8 cellular contexts compared by ENCODE assay signal in genomic region chr11:80155412-80156017, GRCh38.
DNase-seq lines count a peak whose midpoint lies in the region; ATAC-seq and TF ChIP-seq lines count a peak whose summit lies in the region.

No MANE protein-coding gene starts in this region.

- H3K4me1 ChIP-seq in H9 (ENCODE audit: insufficient read depth, low read length): peaks cover 2% of the 10 kb centered on the region
- H3K4me1 ChIP-seq in esophagus squamous epithelium: no peaks in the 10 kb centered on the region
- H3K4me1 ChIP-seq in transverse colon: no peaks in the 10 kb centered on the region
- H3K4me1 ChIP-seq in ascending aorta: no peaks in the 10 kb centered on the region

- no peak overlapping the region for H4K8ac ChIP-seq in H9 (replicated peaks; ENCODE audit: insufficient read length, low read depth, low read length)

- TF ChIP-seq POLR2A in esophagus squamous epithelium (IDR thresholded peaks at IDR 0.05): no peak
- TF ChIP-seq POLR2A in transverse colon (IDR thresholded peaks at IDR 0.05): no peak

- H2BK120ac ChIP-seq in H9 (ENCODE audit: low read depth, low read length, poor library complexity, severe bottlenecking): no peak overlapping the region

- H3K4me3 ChIP-seq in esophagus squamous epithelium: no peak overlapping the region
- no peak overlapping the region for H3K4me3 ChIP-seq in transverse colon
- no peak overlapping the region for H3K4me3 ChIP-seq in ascending aorta

- H3K18ac ChIP-seq in H9 (ENCODE audit: insufficient read length, low read depth, low read length): no peak overlapping the region

- H3K4me3 Mint-ChIP-seq in H9: no peak overlapping the region
- H3K4me3 Mint-ChIP-seq in stimulated activated naive CD8-positive, alpha-beta T cell treated with anti-CD3 and anti-CD28 coated beads, Interleukin-15, amount 100 ng/mL, for 72 hours: no peak overlapping the region

- no peak for TF ChIP-seq EP300 in transverse colon (IDR thresholded peaks at IDR 0.05; ENCODE audit: low read depth)

- H3K36me3 ChIP-seq in esophagus squamous epithelium (no peaks in the 10 kb centered on the region), transverse colon (no peaks in the 10 kb centered on the region), ascending aorta (no peaks in the 10 kb centered on the region)

- H2BK20ac ChIP-seq in H9 (ENCODE audit: low read depth, low read length, poor library complexity, severe bottlenecking): no peak overlapping the region

- H4K5ac ChIP-seq in H9 (ENCODE audit: insufficient read length, low read depth, low read length): no peak overlapping the region

- H2BK5ac ChIP-seq in H9 (ENCODE audit: insufficient read length, low read length): no peak overlapping the region

- H3K9me3 Mint-ChIP-seq in H9: no peaks in the 10 kb centered on the region
- H3K9me3 Mint-ChIP-seq in stimulated activated naive CD8-positive, alpha-beta T cell treated with anti-CD3 and anti-CD28 coated beads, Interleukin-15, amount 100 ng/mL, for 72 hours: peaks cover 0 to 7% of the 10 kb centered on the region in 2 donors

- TF ChIP-seq CTCF in H9 (conservative IDR thresholded peaks at IDR 0.05) (peak; percentile 69), esophagus squamous epithelium (IDR thresholded peaks at IDR 0.05) (peak in 5 of 6 experiments; percentile 23 to 60 (median 31)), transverse colon (IDR thresholded peaks at IDR 0.05) (peak; percentile 21 to 46 (median 45)), ascending aorta (IDR thresholded peaks at IDR 0.05) (no peak)

- no peak overlapping the region for H3K56ac ChIP-seq in H9 (ENCODE audit: insufficient read length, low read depth, low read length)

- 0 out of 2 replicates have a peak, but pooled peaks cover 2% of the 10 kb centered on the region for H3K27me3 Mint-ChIP-seq in H9 (ENCODE audit: low read depth)
- H3K27me3 Mint-ChIP-seq in stimulated activated naive CD8-positive, alpha-beta T cell treated with anti-CD3 and anti-CD28 coated beads, Interleukin-15, amount 100 ng/mL, for 72 hours: no peaks in the 10 kb centered on the region

- no peaks in the 10 kb centered on the region for H3K79me1 ChIP-seq in H9 (ENCODE audit: insufficient read depth, low read depth, low read length, poor library complexity, severe bottlenecking)

- no CpG with 5 or more reads among the region's 4 CpGs for WGBS in H9 (ENCODE audit: extremely low coverage, insufficient read length, low lambda C conversion rate)
- 20 to 27% methylated on average over 4 of the region's 4 CpGs for WGBS in esophagus squamous epithelium, 2 donors
- 20 to 28% methylated on average over 4 of the region's 4 CpGs for WGBS in transverse colon (ENCODE audit: low coverage in 1 of 2), 2 donors

- H3K27me3 ChIP-seq in H9 (ENCODE audit: insufficient read depth, low read length): no peaks in the 10 kb centered on the region
- no peaks in the 10 kb centered on the region for H3K27me3 ChIP-seq in esophagus squamous epithelium
- no peaks in the 10 kb centered on the region for H3K27me3 ChIP-seq in transverse colon
- H3K27me3 ChIP-seq in ascending aorta: no peaks in the 10 kb centered on the region

- no peaks in the 10 kb centered on the region for H3K23me2 ChIP-seq in H9 (ENCODE audit: insufficient read length, low read depth, low read length, poor library complexity, severe bottlenecking)

- H3K27ac Mint-ChIP-seq in H9: no peak overlapping the region
- H3K27ac Mint-ChIP-seq in stimulated activated naive CD8-positive, alpha-beta T cell treated with anti-CD3 and anti-CD28 coated beads, Interleukin-15, amount 100 ng/mL, for 72 hours: no peak overlapping the region

- H3K4me1 Mint-ChIP-seq in H9: peaks cover 18 to 20% of the 10 kb centered on the region in 2 experiments
- H3K4me1 Mint-ChIP-seq in stimulated activated naive CD8-positive, alpha-beta T cell treated with anti-CD3 and anti-CD28 coated beads, Interleukin-15, amount 100 ng/mL, for 72 hours: no peaks in the 10 kb centered on the region

- no peak overlapping the region for H3K23ac ChIP-seq in H9 (ENCODE audit: insufficient read length, low read depth, low read length)

- H3K79me2 ChIP-seq in H9 (ENCODE audit: insufficient read depth, low read length): no peaks in the 10 kb centered on the region

- no peak overlapping the region for H3K4me2 ChIP-seq in H9 (ENCODE audit: insufficient read depth, insufficient read length, low read length)

- H2BK12ac ChIP-seq in H9 (ENCODE audit: insufficient read length, low read depth, low read length): no peak overlapping the region

- no peak overlapping the region for H2BK15ac ChIP-seq in H9 (ENCODE audit: low read depth, low read length)

- DNase-seq in G401 (ENCODE audit: low spot score) (peak; percentile 3), H9 (no peak), NCI-H69 (lab: John Stamatoyannopoulos, UW) (peak; percentile 82), esophagus squamous epithelium (lab: John Stamatoyannopoulos, UW) (no peak), transverse colon (no peak), activated T-cell treated with anti-CD3 and anti-CD28 coated beads for 4 hours (no peak), ascending aorta (ENCODE audit: low spot score in 2 of 2) (no peak)
- DNase-seq in stimulated activated naive CD8-positive, alpha-beta T cell treated with anti-CD3 and anti-CD28 coated beads, Interleukin-15, amount 100 ng/mL, for 72 hours: no peak

- H3K4ac ChIP-seq in H9 (ENCODE audit: low read depth, low read length): no peak overlapping the region

- H3K9ac ChIP-seq in H9 (ENCODE audit: extremely low read depth, insufficient read length, low read length): no peak overlapping the region

- no peaks in the 10 kb centered on the region for H3K36me3 Mint-ChIP-seq in H9 (ENCODE audit: insufficient read depth in 1 of 3, low read depth in 3 of 3)

- H3K27ac ChIP-seq in H9 (ENCODE audit: insufficient read length, low read depth, low read length) (no peak overlapping the region), esophagus squamous epithelium (no peak overlapping the region), transverse colon (no peak overlapping the region), ascending aorta (no peak overlapping the region)

- in situ Hi-C loops in G401 (cut with HindIII; ENCODE audit: low sequenced_read_pairs) (no loop called here), transverse colon (cut with MboI; ENCODE audit: low pct_ligation_motif_present in 1 of 4, low pct_unique_long_range_greater_than_20kb in 1 of 4, low sequenced_read_pairs in 3 of 4) (loop anchor here in 2 of 4 donors (10.0 to 25.0 kb wide), 2 partner anchors 393 to 451 kb away; no protein-coding TSS in a partner anchor)

- H4K91ac ChIP-seq in H9 (ENCODE audit: insufficient read length, low read depth, low read length): no peak overlapping the region

- H2AFZ ChIP-seq in H9 (ENCODE audit: low read length): no peak overlapping the region

- H3K9me3 ChIP-seq in H9 (ENCODE audit: control insufficient read depth, low read depth, low read length) (no peaks in the 10 kb centered on the region), esophagus squamous epithelium (no peaks in the 10 kb centered on the region), transverse colon (no peaks in the 10 kb centered on the region), ascending aorta (no peaks in the 10 kb centered on the region)

- ATAC-seq in stimulated activated naive CD8-positive, alpha-beta T cell treated with anti-CD3 and anti-CD28 coated beads, Interleukin-15, amount 100 ng/mL, for 72 hours: no peak

- no peak overlapping the region for H3T11ph ChIP-seq in H9 (ENCODE audit: low read length)

- H3K14ac ChIP-seq in H9 (ENCODE audit: insufficient read depth, low read length): no peak overlapping the region

- no peaks in the 10 kb centered on the region for H4K20me1 ChIP-seq in H9 (ENCODE audit: control insufficient read depth, insufficient read depth, insufficient read length)

- intact Hi-C loops in esophagus squamous epithelium (cut with DNase I): no loop called here
- intact Hi-C loops in transverse colon (cut with DNase I; ENCODE audit: low total_unique reads): no loop called here
- intact Hi-C loops in ascending aorta (cut with DNase I): no loop called here

- H2AK5ac ChIP-seq in H9 (ENCODE audit: insufficient read length, low read length): no peak overlapping the region

Comparison
In these comparisons a context has a peak if more than half of its experiments do, and no peak if none do; other contexts are left out.
1. DNase-seq: peak in G401 (single experiment) and NCI-H69 (single experiment); none in H9 (single experiment), esophagus squamous epithelium (single experiment), transverse colon (single experiment), stimulated activated naive CD8-positive, alpha-beta T cell treated with anti-CD3 and anti-CD28 coated beads, Interleukin-15, amount 100 ng/mL, for 72 hours (0 of 2), activated T-cell treated with anti-CD3 and anti-CD28 coated beads for 4 hours (single experiment) and ascending aorta (0 of 2).
2. CTCF ChIP-seq: peak in H9 (single experiment), esophagus squamous epithelium (5 of 6) and transverse colon (5 of 5); none in ascending aorta (0 of 3).